In genomic region chr16:57349212-57350031, GRCh38 we compare ENCODE assay signal across 10 cellular contexts. TPM values are rescaled to one million over a fixed set of nuclear protein-coding genes. Genes with fewer than 3 reads are reported as not detected.
DNase-seq lines count a peak whose midpoint lies in the region; ATAC-seq and TF ChIP-seq lines count a peak whose summit lies in the region.
"Had no signal": no experiment of that assay in that cellular context is flagged by ENCODE, and none has a peak within 500 bp of the region (broad histone marks: within the 10 kb centered on the region; RNA-seq: fewer than 3 reads in every experiment).

No MANE protein-coding gene starts in this region.

- H3K36me3 ChIP-seq in uterus (no peaks in the 10 kb centered on the region), body of pancreas (replicated peaks in 1 of 2; ENCODE audit: insufficient read depth in 1 of 2, low read depth in 2 of 2) (no peaks in the 10 kb centered on the region), A673 (ENCODE audit: insufficient read depth, low read length, poor library complexity, severe bottlenecking) (no peaks in the 10 kb centered on the region)
- H3K36me3 ChIP-seq: esophagus squamous epithelium had no signal

- peak overlapping the region in 1 of 2 donors; percentile 11 for H3K4me3 Mint-ChIP-seq in effector memory CD8-positive, alpha-beta T cell

- H3K36me3 Mint-ChIP-seq in effector memory CD8-positive, alpha-beta T cell (ENCODE audit: insufficient read depth): no peaks in the 10 kb centered on the region

- H3K4me1 ChIP-seq in uterus (no peaks in the 10 kb centered on the region), body of pancreas (no peaks in the 10 kb centered on the region), A673 (ENCODE audit: insufficient read depth, low read length, poor library complexity, severe bottlenecking) (no peaks in the 10 kb centered on the region)

- H3K27me3 ChIP-seq in uterus (no peaks in the 10 kb centered on the region), body of pancreas (no peaks in the 10 kb centered on the region), A673 (replicated peaks; ENCODE audit: insufficient read depth, low read depth, low read length, poor library complexity) (peaks cover 35% of the 10 kb centered on the region)

- H3K9me3 Mint-ChIP-seq in effector memory CD8-positive, alpha-beta T cell: no peaks in the 10 kb centered on the region

- TF ChIP-seq POLR2A in uterus (IDR thresholded peaks at IDR 0.05) (no peak), body of pancreas (IDR thresholded peaks at IDR 0.05) (no peak)

- no peaks in the 10 kb centered on the region for H3K9me3 ChIP-seq in uterus
- H3K9me3 ChIP-seq in body of pancreas: no peaks in the 10 kb centered on the region
- H3K9me3 ChIP-seq in A673 (ENCODE audit: low read depth, low read length, poor library complexity, severe bottlenecking): peaks cover 4% of the 10 kb centered on the region
- H3K9me3 ChIP-seq: esophagus squamous epithelium had no signal

- H3K4me1 Mint-ChIP-seq in effector memory CD8-positive, alpha-beta T cell (ENCODE audit: low read depth in 2 of 2): peaks cover 5 to 10% of the 10 kb centered on the region in 2 donors

- no TSS peak for BruUV-seq in A673 (replicated peaks; lab: Mats Ljungman, UMichigan)

- intact Hi-C loops in uterus (cut with DNase I; ENCODE audit: low total_unique reads): no loop called here
- intact Hi-C loops in body of pancreas (cut with DNase I): no loop called here
- intact Hi-C loops in A673 (cut with micrococcal nuclease; ENCODE audit: unreplicated experiment): no loop called here

- POLR2A ChIA-PET in A673 (lab: Charles Lee; ENCODE audit: low non-redundant PET): no interaction called here

- peaks cover 53 to 66% of the 10 kb centered on the region in 2 donors for H3K27me3 Mint-ChIP-seq in effector memory CD8-positive, alpha-beta T cell

- ATAC-seq in GM18498 (IDR thresholded peaks at IDR 0.05; ENCODE audit: unreplicated experiment) (peak; percentile 91), GM19463 (IDR thresholded peaks at IDR 0.05; ENCODE audit: unreplicated experiment) (peak; percentile 92), HG03196 (IDR thresholded peaks at IDR 0.05; ENCODE audit: unreplicated experiment) (peak; percentile 86), body of pancreas (no peak)
- peak; percentile 74 for ATAC-seq in effector memory CD8-positive, alpha-beta T cell (replicated peaks)

- TF ChIP-seq CTCF in uterus (IDR thresholded peaks at IDR 0.05): no peak
- no peak for TF ChIP-seq CTCF in body of pancreas (IDR thresholded peaks at IDR 0.05)
- no peak for TF ChIP-seq CTCF in A673 (conservative IDR thresholded peaks at IDR 0.05; ENCODE audit: low read depth, low read length)

- CTCF ChIA-PET in A673 (lab: Charles Lee): no interaction called here

- H3K27ac ChIP-seq in uterus (no peak overlapping the region), body of pancreas (no peak overlapping the region), A673 (ENCODE audit: low read depth, low read length, poor library complexity, severe bottlenecking) (no peak overlapping the region)
- H3K27ac ChIP-seq: esophagus squamous epithelium had no signal

- WGBS in body of pancreas, 2 donors: 36 to 55% methylated on average over 14 of the region's 14 CpGs

- DNase-seq in effector memory CD8-positive, alpha-beta T cell: no peak
- no peak for DNase-seq in activated CD4-positive, CD25-positive, alpha-beta regulatory T cell (lab: John Stamatoyannopoulos, UW)
- no peak for DNase-seq in uterus
- no peak for DNase-seq in body of pancreas
- no peak for DNase-seq in A673 (ENCODE audit: low spot score)
- DNase-seq: esophagus squamous epithelium, GOT3 had no signal

- no peak overlapping the region for H3K27ac Mint-ChIP-seq in effector memory CD8-positive, alpha-beta T cell

- H3K4me3 ChIP-seq in uterus (no peak overlapping the region), body of pancreas (no peak overlapping the region), A673 (ENCODE audit: low read depth, low read length, poor library complexity, severe bottlenecking) (no peak overlapping the region)
- H3K4me3 ChIP-seq: esophagus squamous epithelium had no signal

RNA-seq across cellular contexts. Expression of gene CCL22, which starts 9.2 kb away (rescaled TPM):
- total RNA-seq in uterus (not detected), body of pancreas (not detected), A673 (2021) (not detected in 2 replicates)

RNA-seq across cellular contexts. Expression of gene CX3CL1, which starts 22.9 kb away (rescaled TPM):
- total RNA-seq in uterus (10 to 100 TPM in 2 of 4 donors, 1 to 10 TPM in 2; 1.0 to 31.2 (median 7.1) TPM), body of pancreas (10 to 100 TPM; 14.5 to 19.1 TPM), A673 (2021) (0.15 TPM in 1 of 2 replicates, not detected in the other)

RNA-seq across cellular contexts. Expression of gene CCL17, which starts 55.1 kb away (rescaled TPM):
- total RNA-seq in uterus (not detected), body of pancreas (not detected), A673 (2021) (not detected in 2 replicates)
